28 cellular contexts compared by ENCODE assay signal in the genomic region with DNA sequence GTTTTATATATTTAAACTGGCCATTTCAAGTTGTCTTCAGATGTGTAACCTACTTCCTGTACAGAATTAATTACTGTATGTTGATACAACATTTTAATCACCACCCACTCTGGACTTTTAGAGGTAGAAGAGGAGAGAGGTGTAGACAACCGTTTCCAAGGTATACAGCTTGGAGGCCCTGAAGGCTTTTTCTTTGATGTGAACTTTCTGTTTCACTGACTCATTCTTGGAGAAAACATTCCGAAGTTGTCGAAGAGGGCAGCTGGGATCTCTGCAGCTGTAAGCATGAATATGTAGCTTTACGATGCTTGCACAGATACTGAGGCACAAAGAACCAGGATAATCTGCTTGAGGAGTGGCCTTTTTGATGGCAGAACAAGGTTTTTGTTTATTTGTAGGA.
A peak's percentile ranks its signal among the peaks of the same experiment; 100 is the strongest.
DNase-seq lines count a peak whose midpoint lies in the region; ATAC-seq, FAIRE-seq and TF ChIP-seq lines count a peak whose summit lies in the region.
"Had no signal": no experiment of that assay in that cellular context is flagged by ENCODE, and none has a peak within 500 bp of the region (broad histone marks: within the 10 kb centered on the region; RNA-seq: fewer than 3 reads in every experiment).

No MANE protein-coding gene starts in this region.

- WGBS in A549 (ENCODE audit: missing lambda C conversion rate) = under 1% methylated on average over 4 of the region's 4 CpGs

- no peak for TF ChIP-seq POLR2A in A549 (IDR thresholded peaks at IDR 0.05; ENCODE audit: low read length)

- in situ Hi-C loops in astrocyte of the spinal cord (cut with HindIII; ENCODE audit: low sequenced_read_pairs) = no loop called here

- DNase-seq in A549 (ENCODE audit: low read depth in 1 of 2, low spot score in 1 of 2) (peak in 1 of 2 experiments; percentile 38), LHCN-M2 (ENCODE audit: low read depth) (peak; percentile 12), astrocyte of the spinal cord (ENCODE audit: low read depth, low spot score) (peak; percentile 42), iris pigment epithelial cell (ENCODE audit: low read depth) (peak; percentile 57), left colon (no peak)
- no peak for DNase-seq in stimulated activated CD4-positive, alpha-beta T cell treated with anti-CD3 and anti-CD28 coated beads, Interleukin-1b, Interleukin-23, amount 100 ng/mL, for 48 hours
- DNase-seq: activated CD8-positive, alpha-beta T cell treated with anti-CD3 and anti-CD28 coated beads, Interleukin-2, amount 10 ng/mL, durations not matched to agents 7 days and 5 days; activated naive CD4-positive, alpha-beta T cell treated with anti-CD3 and anti-CD28 coated beads for 36 hours; activated T-cell treated with anti-CD3 and anti-CD28 coated beads, Interleukin-2, amount 50 U/mL, for 24 hours; aorta; effector memory CD8-positive, alpha-beta T cell; heart left ventricle; immature natural killer cell; KBM-7; NCI-H1930; NCI-H446 treated with DMSO at 0.1 percent for 48 hours; NK-92 treated with Interleukin-12 subunit alpha and Interleukin-12 subunit beta, amount 100 ng/mL, for 24 hours; Peyer's patch; stimulated activated CD4-positive, alpha-beta T cell treated with anti-CD3 and anti-CD28 coated beads, Interleukin-15, amount 100 ng/mL, for 24 hours; substantia nigra; T1000; uterus had no signal

- H3K27ac ChIP-seq in A549 = peak overlapping the region; percentile 75 to 81
- H3K27ac ChIP-seq: BLaER1 treated with 17β-estradiol and CSF1 and Interleukin-3, amounts not matched to agents 10 nM and 100 nM; heart left ventricle; Peyer's patch; right atrium auricular region; uterus had no signal

- POLR2A ChIA-PET in A549 (lab: Yijun Ruan, JAX) = no interaction called here

- H3K4me2 ChIP-seq in A549 = peak overlapping the region; percentile 55
- H3K4me2 ChIP-seq: BLaER1 treated with 17β-estradiol and CSF1 and Interleukin-3, amounts not matched to agents 10 nM and 100 nM had no signal

- no peak for TF ChIP-seq RAD21 in A549 (conservative IDR thresholded peaks at IDR 0.05 in 1 of 2, IDR thresholded peaks at IDR 0.05 in 1 of 2)

- intact Hi-C loops in left colon (cut with DNase I, micrococcal nuclease) = no loop called here

- peaks cover 65% of the 10 kb centered on the region for H3K4me1 ChIP-seq in A549
- H3K4me1 ChIP-seq: BLaER1 treated with 17β-estradiol and CSF1 and Interleukin-3, amounts not matched to agents 10 nM and 100 nM; Peyer's patch; right atrium auricular region; uterus had no signal

- CTCF ChIA-PET in A549 (lab: Yijun Ruan, JAX) = no interaction called here

- no peaks in the 10 kb centered on the region for H3K9me3 ChIP-seq in A549
- H3K9me3 ChIP-seq: Peyer's patch, uterus had no signal

- TF ChIP-seq CTCF in A549 (IDR thresholded peaks at IDR 0.05) (no peak), astrocyte of the spinal cord (IDR thresholded peaks at IDR 0.05; ENCODE audit: low read depth, low read length) (no peak)

- FAIRE-seq in A549 (lab: Jason Lieb, UNC) = peak; percentile 63
- FAIRE-seq: A204.1, GM12891 had no signal

- ATAC-seq in A549 (peak in 1 of 2 experiments; percentile 54; a peak in 2 of 6 replicates), HG03469 (IDR thresholded peaks at IDR 0.05; ENCODE audit: unreplicated experiment) (no peak), HG02678 (IDR thresholded peaks at IDR 0.05; ENCODE audit: unreplicated experiment) (no peak), left colon (no peak)
- ATAC-seq: activated CD8-positive, alpha-beta T cell treated with anti-CD3 and anti-CD28 coated beads, Interleukin-2, amount 10 ng/mL, durations not matched to agents 7 days and 5 days; effector memory CD8-positive, alpha-beta T cell; heart left ventricle had no signal

- no peak for TF ChIP-seq EP300 in A549 (IDR thresholded peaks at IDR 0.05)

- H3K4me3 ChIP-seq in A549 = no peak overlapping the region
- H3K4me3 ChIP-seq in astrocyte of the spinal cord (ENCODE audit: low read depth, low read length) = no peak overlapping the region
- H3K4me3 ChIP-seq: BLaER1 treated with 17β-estradiol and CSF1 and Interleukin-3, amounts not matched to agents 10 nM and 100 nM; heart left ventricle; Peyer's patch; right atrium auricular region; uterus had no signal

TF ChIP-seq in A549, 52 proteins besides CTCF, POLR2A, EP300 and RAD21:
- no peak for TF ChIP-seq PHF8 (IDR thresholded peaks at IDR 0.05; ENCODE audit: borderline replicate concordance, low read depth)
- TF ChIP-seq GATA3 (IDR thresholded peaks at IDR 0.05; ENCODE audit: borderline replicate concordance) = peak; percentile 20; the same call in 1 of the 2 replicates
- TF ChIP-seq HOXB5 (CRISPR knock-in tag; IDR thresholded peaks at IDR 0.05) = no peak
- no peak for TF ChIP-seq E2F6 (IDR thresholded peaks at IDR 0.05; ENCODE audit: borderline replicate concordance, low read depth)
- TF ChIP-seq FOSL2 (IDR thresholded peaks at IDR 0.05) = no peak
- 0 out of 2 replicates have a peak, but pooled peaks have one; percentile 15 for TF ChIP-seq FOSL2 (CRISPR knock-in tag; IDR thresholded peaks at IDR 0.05)

Comparison
In these comparisons a context has a peak if more than half of its experiments do, and no peak if none do; other contexts are left out.
1. DNase-seq: peak in LHCN-M2 (single experiment), astrocyte of the spinal cord (single experiment) and iris pigment epithelial cell (single experiment); none in stimulated activated CD4-positive, alpha-beta T cell treated with anti-CD3 and anti-CD28 coated beads, Interleukin-1b, Interleukin-23, amount 100 ng/mL, for 48 hours (single experiment) and left colon (0 of 2).